Comparison of ENCODE assay signal across 8 cellular contexts in the genomic region with DNA sequence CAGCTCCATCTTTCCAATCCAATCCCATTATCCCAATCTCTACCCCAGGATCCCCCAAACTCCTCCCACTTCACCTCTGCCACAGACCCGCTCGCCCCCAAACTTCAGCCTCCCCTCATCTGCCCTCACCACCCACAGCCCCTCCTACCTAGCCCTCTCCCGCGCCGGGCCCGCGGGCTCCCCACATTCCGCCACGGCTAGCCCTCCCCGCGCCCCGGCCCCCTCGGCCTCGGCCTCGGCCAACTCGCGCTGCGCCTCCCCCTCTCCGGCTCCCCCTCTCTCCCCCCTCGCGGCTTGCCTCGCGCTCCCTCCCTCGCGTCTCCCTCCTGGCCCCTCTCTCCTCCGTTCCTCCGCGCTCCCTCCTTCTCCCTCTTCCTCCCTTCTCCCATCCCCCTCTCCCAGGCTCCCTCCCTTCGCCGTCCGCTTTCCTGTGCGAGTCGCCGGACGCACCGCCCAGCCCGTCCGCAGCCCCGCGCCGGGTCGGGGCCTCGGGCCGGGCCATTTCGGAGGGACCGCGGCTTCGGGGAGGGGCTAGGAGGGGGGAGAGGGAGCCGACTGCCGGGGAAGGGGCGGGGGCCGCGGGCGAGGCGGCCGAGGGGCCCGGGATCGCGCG. TPM values are rescaled to one million over a fixed set of nuclear protein-coding genes. Genes with fewer than 3 reads are reported as not detected.
DNase-seq lines count a peak whose midpoint lies in the region; ATAC-seq, FAIRE-seq and TF ChIP-seq lines count a peak whose summit lies in the region.

A gene with protein sequence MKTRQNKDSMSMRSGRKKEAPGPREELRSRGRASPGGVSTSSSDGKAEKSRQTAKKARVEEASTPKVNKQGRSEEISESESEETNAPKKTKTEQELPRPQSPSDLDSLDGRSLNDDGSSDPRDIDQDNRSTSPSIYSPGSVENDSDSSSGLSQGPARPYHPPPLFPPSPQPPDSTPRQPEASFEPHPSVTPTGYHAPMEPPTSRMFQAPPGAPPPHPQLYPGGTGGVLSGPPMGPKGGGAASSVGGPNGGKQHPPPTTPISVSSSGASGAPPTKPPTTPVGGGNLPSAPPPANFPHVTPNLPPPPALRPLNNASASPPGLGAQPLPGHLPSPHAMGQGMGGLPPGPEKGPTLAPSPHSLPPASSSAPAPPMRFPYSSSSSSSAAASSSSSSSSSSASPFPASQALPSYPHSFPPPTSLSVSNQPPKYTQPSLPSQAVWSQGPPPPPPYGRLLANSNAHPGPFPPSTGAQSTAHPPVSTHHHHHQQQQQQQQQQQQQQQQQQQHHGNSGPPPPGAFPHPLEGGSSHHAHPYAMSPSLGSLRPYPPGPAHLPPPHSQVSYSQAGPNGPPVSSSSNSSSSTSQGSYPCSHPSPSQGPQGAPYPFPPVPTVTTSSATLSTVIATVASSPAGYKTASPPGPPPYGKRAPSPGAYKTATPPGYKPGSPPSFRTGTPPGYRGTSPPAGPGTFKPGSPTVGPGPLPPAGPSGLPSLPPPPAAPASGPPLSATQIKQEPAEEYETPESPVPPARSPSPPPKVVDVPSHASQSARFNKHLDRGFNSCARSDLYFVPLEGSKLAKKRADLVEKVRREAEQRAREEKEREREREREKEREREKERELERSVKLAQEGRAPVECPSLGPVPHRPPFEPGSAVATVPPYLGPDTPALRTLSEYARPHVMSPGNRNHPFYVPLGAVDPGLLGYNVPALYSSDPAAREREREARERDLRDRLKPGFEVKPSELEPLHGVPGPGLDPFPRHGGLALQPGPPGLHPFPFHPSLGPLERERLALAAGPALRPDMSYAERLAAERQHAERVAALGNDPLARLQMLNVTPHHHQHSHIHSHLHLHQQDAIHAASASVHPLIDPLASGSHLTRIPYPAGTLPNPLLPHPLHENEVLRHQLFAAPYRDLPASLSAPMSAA (N-terminal part only) (plus strand): TSS at position 581 of the 613 bp plus-strand sequence. CDS start 6,043 bp downstream, outside the sequence.

- no peaks in the 10 kb centered on the region for H3K27me3 Mint-ChIP-seq in CD8-positive, alpha-beta T cell (ENCODE audit: low read depth)
- H3K27me3 Mint-ChIP-seq in astrocyte (ENCODE audit: low read depth, unreplicated experiment): no peaks in the 10 kb centered on the region

- WGBS in trophoblast cell (ENCODE audit: extremely low coverage, insufficient coverage, insufficient read length): no CpG with 5 or more reads among the region's 60 CpGs

- H3K79me2 ChIP-seq in HCT116 (ENCODE audit: insufficient read depth, low read length) (peaks cover 47% of the 10 kb centered on the region), astrocyte (ENCODE audit: insufficient read depth, low read length) (peaks cover 52% of the 10 kb centered on the region), trophoblast cell (ENCODE audit: control insufficient read depth, insufficient read depth, low read length, poor library complexity) (peaks cover 32% of the 10 kb centered on the region)

- H3K4me3 Mint-ChIP-seq in CD8-positive, alpha-beta T cell: peak within 1 kb of the TSS; percentile 85
- H3K4me3 Mint-ChIP-seq in astrocyte (ENCODE audit: unreplicated experiment): peak within 1 kb of the TSS; percentile 100

- H3K18ac ChIP-seq in trophoblast cell (ENCODE audit: low read length): peak within 1 kb of the TSS; percentile 98

- H3K4me1 Mint-ChIP-seq in CD8-positive, alpha-beta T cell (ENCODE audit: low read depth): peaks cover 44% of the 10 kb centered on the region
- H3K4me1 Mint-ChIP-seq in astrocyte (ENCODE audit: low read depth, unreplicated experiment): peaks cover 47% of the 10 kb centered on the region

- H2AK5ac ChIP-seq in trophoblast cell (ENCODE audit: low read length): peak within 1 kb of the TSS; percentile 84

- H4K91ac ChIP-seq in trophoblast cell (ENCODE audit: low read depth, low read length): peak within 1 kb of the TSS; percentile 99

- peak within 1 kb of the TSS; percentile 93 for H3K4me2 ChIP-seq in HCT116 (ENCODE audit: low read length)
- H3K4me2 ChIP-seq in astrocyte (ENCODE audit: low read length): peak within 1 kb of the TSS; percentile 98
- peak within 1 kb of the TSS; percentile 95 for H3K4me2 ChIP-seq in trophoblast cell (ENCODE audit: low read length)

- H3K9me2 ChIP-seq in HCT116 (ENCODE audit: insufficient read depth): no peaks in the 10 kb centered on the region

- peaks cover 31% of the 10 kb centered on the region for H3K4me1 ChIP-seq in CD8-positive, alpha-beta T cell (ENCODE audit: insufficient read depth, low read length)
- H3K4me1 ChIP-seq in HCT116 (ENCODE audit: control insufficient read depth in 1 of 2, insufficient read depth in 2 of 2, low read length in 2 of 2) (peaks cover 25 to 53% of the 10 kb centered on the region in 2 experiments), astrocyte (ENCODE audit: insufficient read depth, low read length) (peaks cover 44% of the 10 kb centered on the region), right atrium auricular region (peaks cover 0 to 65% of the 10 kb centered on the region in 2 donors), trophoblast cell (ENCODE audit: control insufficient read depth in 1 of 2, insufficient read depth in 2 of 2, low read length in 2 of 2) (peaks cover 34 to 39% of the 10 kb centered on the region in 2 experiments)

- no peaks in the 10 kb centered on the region for H4K20me1 ChIP-seq in HCT116 (ENCODE audit: insufficient read depth)
- H4K20me1 ChIP-seq in astrocyte (ENCODE audit: insufficient read depth, low read length): peaks cover 34% of the 10 kb centered on the region

- no peaks in the 10 kb centered on the region for H3K9me3 ChIP-seq in CD8-positive, alpha-beta T cell (ENCODE audit: low read length)
- no peaks in the 10 kb centered on the region for H3K9me3 ChIP-seq in HCT116 (ENCODE audit: control insufficient read depth in 1 of 2, insufficient read depth in 1 of 2, low read depth in 1 of 2, low read length in 2 of 2)
- H3K9me3 ChIP-seq in astrocyte (ENCODE audit: insufficient read depth, low read depth, low read length): no peaks in the 10 kb centered on the region
- no peaks in the 10 kb centered on the region for H3K9me3 ChIP-seq in right atrium auricular region
- H3K9me3 ChIP-seq in trophoblast cell (ENCODE audit: insufficient read depth, low read depth, low read length): no peaks in the 10 kb centered on the region

- H3K4me3 ChIP-seq in CD8-positive, alpha-beta T cell (ENCODE audit: low read depth, low read length): peak within 1 kb of the TSS; percentile 64
- H3K4me3 ChIP-seq in HCT116 (replicated peaks in 1 of 2; ENCODE audit: low read depth in 1 of 2, low read length in 2 of 2) (peak within 1 kb of the TSS; percentile 79 to 92), astrocyte (ENCODE audit: insufficient read depth, low read depth, low read length) (peak within 1 kb of the TSS; percentile 85), right atrium auricular region (peak within 1 kb of the TSS; percentile 93 to 95), trophoblast cell (ENCODE audit: low read depth, low read length) (peak within 1 kb of the TSS; percentile 76)

- H3K9me3 Mint-ChIP-seq in CD8-positive, alpha-beta T cell: no peaks in the 10 kb centered on the region
- H3K9me3 Mint-ChIP-seq in astrocyte (ENCODE audit: unreplicated experiment): no peaks in the 10 kb centered on the region

- H3K4ac ChIP-seq in trophoblast cell (ENCODE audit: low read depth, low read length): peak within 1 kb of the TSS; percentile 97

- H2AFZ ChIP-seq in HCT116 (ENCODE audit: low read depth, low read length, poor library complexity, severe bottlenecking) (no peak within 1 kb of the TSS), astrocyte (ENCODE audit: low read depth, low read length) (peak within 1 kb of the TSS; percentile 58), trophoblast cell (ENCODE audit: insufficient read depth, low read length, poor library complexity) (peak within 1 kb of the TSS; percentile 89)

- H2BK12ac ChIP-seq in trophoblast cell (ENCODE audit: low read length): peak within 1 kb of the TSS; percentile 82

- RAD21 ChIA-PET in HCT116 (lab: Charles Lee; ENCODE audit: low non-redundant PET in 1 of 2, low total read pairs in 2 of 2, uncharacterized antibody in 2 of 2, unreplicated experiment in 2 of 2): interaction anchor here in 1 of 2 experiments (0.6 kb wide), 1 partner anchor 10 kb away, joined by 3 read pairs; no protein-coding TSS in a partner anchor

- H2BK120ac ChIP-seq in trophoblast cell (ENCODE audit: insufficient read depth, low read length, poor library complexity): peak within 1 kb of the TSS; percentile 82

- TF ChIP-seq CTCF in CD8-positive, alpha-beta T cell (IDR thresholded peaks at IDR 0.05): no peak
- TF ChIP-seq CTCF in HCT116 (IDR thresholded peaks at IDR 0.05 in 2 of 3, conservative IDR thresholded peaks at IDR 0.05 in 1 of 3; ENCODE audit: borderline replicate concordance in 1 of 3, insufficient read depth in 1 of 3, low read depth in 2 of 3, low read length in 2 of 3) (no peak), astrocyte (IDR thresholded peaks at IDR 0.05; ENCODE audit: insufficient read depth, low read depth, low read length) (no peak), right atrium auricular region (IDR thresholded peaks at IDR 0.05) (no peak)

- no peaks in the 10 kb centered on the region for H3K27me3 ChIP-seq in CD8-positive, alpha-beta T cell (ENCODE audit: insufficient read depth, low read length)
- H3K27me3 ChIP-seq in HCT116 (ENCODE audit: insufficient read depth, low read length) (no peaks in the 10 kb centered on the region), astrocyte (ENCODE audit: insufficient read depth, low read length) (no peaks in the 10 kb centered on the region), right atrium auricular region (no peaks in the 10 kb centered on the region), trophoblast cell (ENCODE audit: insufficient read depth, low read length) (no peaks in the 10 kb centered on the region)

- no peaks in the 10 kb centered on the region for H3K36me3 ChIP-seq in CD8-positive, alpha-beta T cell (ENCODE audit: insufficient read depth, low read length)
- peaks cover 0 to 6% of the 10 kb centered on the region in 2 experiments; a peak in 2 of 4 replicates for H3K36me3 ChIP-seq in HCT116 (ENCODE audit: control insufficient read depth in 1 of 2, insufficient read depth in 2 of 2, low read length in 2 of 2)
- H3K36me3 ChIP-seq in astrocyte (ENCODE audit: insufficient read depth, low read length): no peaks in the 10 kb centered on the region
- no peaks in the 10 kb centered on the region for H3K36me3 ChIP-seq in right atrium auricular region
- no peaks in the 10 kb centered on the region for H3K36me3 ChIP-seq in trophoblast cell (ENCODE audit: control insufficient read depth in 1 of 2, insufficient read depth in 2 of 2, low read length in 2 of 2)

- H3K23ac ChIP-seq in trophoblast cell (ENCODE audit: low read length): no peak within 1 kb of the TSS

- no peak for FAIRE-seq in RCC 7860 (lab: Jason Lieb, UNC)
- FAIRE-seq in astrocyte (lab: Jason Lieb, UNC): no peak

- intact Hi-C loops in CD8-positive, alpha-beta T cell (cut with DNase I, micrococcal nuclease): no loop called here
- intact Hi-C loops in HCT116 (cut with micrococcal nuclease): loop anchor here (5.0 kb wide), 1 partner anchor 55 kb away; a partner anchor contains a TSS

- TF ChIP-seq POLR2A in HCT116 (IDR thresholded peaks at IDR 0.05; ENCODE audit: borderline replicate concordance, extremely low read depth, insufficient read depth, insufficient read length): no peak

- peak within 1 kb of the TSS; percentile 95 for H4K8ac ChIP-seq in trophoblast cell (ENCODE audit: low read depth, low read length)

- no peak for TF ChIP-seq RAD21 in HCT116 (IDR thresholded peaks at IDR 0.05; ENCODE audit: low read depth)

- POLR2A ChIA-PET in CD8-positive, alpha-beta T cell (lab: Charles Lee): interaction anchor here (1.0 to 6.6 kb wide), 7 partner anchors 10 to 58 kb away, joined by 3 to 31 read pairs (median 6); a partner anchor contains a TSS
- POLR2A ChIA-PET in HCT116 (lab: Charles Lee): interaction anchor here (0.7 to 5.1 kb wide), 7 partner anchors 10 to 181 kb away, joined by 3 to 96 read pairs (median 7); a partner anchor contains a TSS

- peak within 1 kb of the TSS; percentile 96 for H3K14ac ChIP-seq in trophoblast cell (ENCODE audit: low read length)

- BruUV-seq in HCT116 (replicated peaks; lab: Mats Ljungman, UMichigan): no TSS peak

- H3K9ac ChIP-seq in HCT116 (ENCODE audit: low read length) (peak within 1 kb of the TSS; percentile 96), astrocyte (ENCODE audit: low read length) (peak within 1 kb of the TSS; percentile 95), trophoblast cell (ENCODE audit: low read length) (peak within 1 kb of the TSS; percentile 86)

- H3K36me3 Mint-ChIP-seq in CD8-positive, alpha-beta T cell: peaks cover 12% of the 10 kb centered on the region
- H3K36me3 Mint-ChIP-seq in astrocyte (ENCODE audit: low read depth, unreplicated experiment): peaks cover 3% of the 10 kb centered on the region

- H4K12ac ChIP-seq in trophoblast cell (ENCODE audit: low read depth, low read length): peak within 1 kb of the TSS; percentile 93

- peak; percentile 44 for ATAC-seq in CD8-positive, alpha-beta T cell
- ATAC-seq in HCT116 (peak; percentile 10), HG03159 (IDR thresholded peaks at IDR 0.05; ENCODE audit: unreplicated experiment) (no peak)

- CTCF ChIA-PET in CD8-positive, alpha-beta T cell (lab: Charles Lee): interaction anchor here (0.6 to 8.6 kb wide), 9 partner anchors 7 to 185 kb away, joined by 3 to 180 read pairs (median 41); a partner anchor contains a TSS
- CTCF ChIA-PET in HCT116 (lab: Charles Lee): interaction anchor here (2.9 to 3.5 kb wide), 3 partner anchors 11 to 55 kb away, joined by 14 to 30 read pairs (median 23); a partner anchor contains a TSS

- peak within 1 kb of the TSS; percentile 91 for H3K27ac Mint-ChIP-seq in CD8-positive, alpha-beta T cell
- peak within 1 kb of the TSS; percentile 98 for H3K27ac Mint-ChIP-seq in astrocyte (ENCODE audit: unreplicated experiment)

- H2BK5ac ChIP-seq in trophoblast cell (ENCODE audit: low read depth, low read length, poor library complexity): peak within 1 kb of the TSS; percentile 96

- peaks cover 35% of the 10 kb centered on the region for H3K79me1 ChIP-seq in trophoblast cell (ENCODE audit: low read length)

- peak in 4 of 7 experiments; percentile 36 to 69 (median 48) for DNase-seq in CD8-positive, alpha-beta T cell
- DNase-seq in HCT116 (ENCODE audit: low read depth, low spot score): no peak
- peak; percentile 54 for DNase-seq in RCC 7860 (ENCODE audit: low spot score)
- peak; percentile 69 for DNase-seq in astrocyte (ENCODE audit: low read depth)
- DNase-seq in right atrium auricular region (ENCODE audit: low spot score): peak; percentile 73
- peak in 1 of 2 donors; percentile 64 for DNase-seq in trophoblast cell
- DNase-seq in effector CD4-positive, alpha-beta T cell: no peak

- H3K27ac ChIP-seq in CD8-positive, alpha-beta T cell (ENCODE audit: low read depth, low read length): peak within 1 kb of the TSS; percentile 51
- H3K27ac ChIP-seq in HCT116 (ENCODE audit: low read depth, low read length) (peak within 1 kb of the TSS; percentile 99), astrocyte (ENCODE audit: low read depth, low read length) (peak within 1 kb of the TSS; percentile 78), right atrium auricular region (peak within 1 kb of the TSS; percentile 99), trophoblast cell (ENCODE audit: low read depth, low read length) (peak within 1 kb of the TSS; percentile 90)

RNA-seq across cellular contexts. Expression of the gene that starts here (rescaled TPM):
- total RNA-seq in CD8-positive, alpha-beta T cell: 10 to 100 TPM; 26.5 to 33.4 TPM
- total RNA-seq in HCT116 (2021; ENCODE audit: unreplicated experiment): 104 TPM
- polyA plus RNA-seq in HCT116 (2012): 82.2 and 91.6 TPM in 2 replicates
- 94.9 and 97.8 TPM in 2 replicates for total RNA-seq in astrocyte
- 10 to 100 TPM; 37.1 to 68.9 TPM for total RNA-seq in right atrium auricular region
- polyA plus RNA-seq in trophoblast cell (2013): 123 TPM in 2 replicates

Comparison
In these comparisons a context has a peak if more than half of its experiments do, and no peak if none do; other contexts are left out.
1. DNase-seq: peak in CD8-positive, alpha-beta T cell (4 of 7), RCC 7860 (single experiment), astrocyte (single experiment) and right atrium auricular region (single experiment); none in HCT116 (single experiment) and effector CD4-positive, alpha-beta T cell (single experiment).
2. Peak in every context shown above with its lines, with median percentiles within 50 percentile points of each other: H3K27ac ChIP-seq, H3K4me3 ChIP-seq, H3K4me2 ChIP-seq and H3K9ac ChIP-seq.